Comparison of ENCODE assay signal across 17 cellular contexts in the genomic region with DNA sequence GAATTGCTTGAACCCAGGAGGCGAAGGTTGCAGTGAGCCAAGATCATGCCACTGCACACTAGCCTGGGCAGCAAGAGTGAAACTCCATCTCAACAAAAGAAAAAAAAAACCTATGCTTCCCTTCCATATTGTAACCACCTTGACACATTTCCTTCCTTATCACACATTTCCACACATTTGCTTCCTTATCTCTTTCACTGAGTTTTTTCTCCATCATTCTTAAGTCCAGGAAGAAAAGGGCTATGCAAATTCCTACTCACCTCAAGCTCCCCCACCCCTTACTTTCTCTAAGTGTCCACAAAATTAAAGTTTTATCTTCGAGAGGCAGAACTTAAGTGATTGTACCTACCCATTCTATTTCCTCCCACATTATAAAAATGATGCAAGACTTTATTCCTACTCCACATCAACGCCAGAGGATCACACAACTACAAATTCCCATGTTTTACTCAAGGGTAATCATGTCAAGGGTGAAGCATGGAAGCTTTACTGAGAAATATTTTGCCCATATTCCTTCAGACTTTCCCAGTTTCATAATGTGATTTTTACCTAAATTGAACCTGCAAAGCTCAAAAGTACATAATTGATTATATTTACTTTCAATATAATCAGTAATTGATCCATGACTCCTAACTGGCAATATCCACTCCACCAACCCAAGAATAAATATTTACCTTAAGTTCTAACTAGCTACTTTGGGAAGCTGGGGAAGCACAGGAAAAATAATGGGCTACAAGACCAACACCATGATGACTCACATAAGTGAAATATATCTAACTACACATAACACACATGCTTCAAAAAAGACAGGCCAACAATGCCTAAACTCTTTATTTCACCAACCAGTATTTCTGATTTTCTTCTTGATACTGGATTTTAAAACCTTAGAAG. TPM values are rescaled to one million over a fixed set of nuclear protein-coding genes. Genes with fewer than 3 reads are reported as not detected.
DNase-seq lines count a peak whose midpoint lies in the region; ATAC-seq lines count a peak whose summit lies in the region.
"Had no signal": no experiment of that assay in that cellular context is flagged by ENCODE, and none has a peak within 500 bp of the region (broad histone marks: within the 10 kb centered on the region; RNA-seq: fewer than 3 reads in every experiment).

No MANE protein-coding gene starts in this region.

- H3K4me3 Mint-ChIP-seq in activated naive CD4-positive, alpha-beta T cell treated with anti-CD3 and anti-CD28 coated beads for 36 hours = no peak overlapping the region
- no peak overlapping the region for H3K4me3 Mint-ChIP-seq in T-helper 17 cell
- no peak overlapping the region for H3K4me3 Mint-ChIP-seq in effector memory CD8-positive, alpha-beta T cell

- CTCF ChIA-PET in activated naive CD4-positive, alpha-beta T cell treated with anti-CD3 and anti-CD28 coated beads for 36 hours (lab: Charles Lee) = interaction anchor here (0.7 to 2.4 kb wide), 5 partner anchors 8 to 216 kb away, joined by 3 to 8 read pairs (median 4); no protein-coding TSS in a partner anchor

- no peak for DNase-seq in activated naive CD4-positive, alpha-beta T cell treated with anti-CD3 and anti-CD28 coated beads for 36 hours
- DNase-seq in activated naive CD4-positive, alpha-beta T cell (lab: John Stamatoyannopoulos, UW) = no peak
- no peak for DNase-seq in T-helper 17 cell
- no peak for DNase-seq in effector memory CD8-positive, alpha-beta T cell
- no peak for DNase-seq in ACHN
- DNase-seq in NCI-H69 (lab: John Stamatoyannopoulos, UW) = no peak
- DNase-seq: DND-41, GDM1, GM23248, MM.1S, NCI-H1105, NCI-H1694 treated with DMSO at 0.1 percent for 48 hours, NCI-H748 treated with DMSO at 0.1 percent for 48 hours, PC-9 had no signal

- no peaks in the 10 kb centered on the region for H3K27me3 ChIP-seq in subcutaneous abdominal adipose tissue (ENCODE audit: control insufficient read depth in 5 of 5, insufficient read depth in 4 of 5, low read length in 5 of 5)

- peaks cover 36 to 74% (median 63%) of the 10 kb centered on the region in 5 donors for H3K36me3 ChIP-seq in subcutaneous abdominal adipose tissue (ENCODE audit: control insufficient read depth in 5 of 5, insufficient read depth in 5 of 5, low read length in 5 of 5)

- H3K36me3 Mint-ChIP-seq in activated naive CD4-positive, alpha-beta T cell treated with anti-CD3 and anti-CD28 coated beads for 36 hours (ENCODE audit: low read depth) = peaks cover 30% of the 10 kb centered on the region
- H3K36me3 Mint-ChIP-seq in T-helper 17 cell (ENCODE audit: low read depth) = peaks cover 9% of the 10 kb centered on the region
- H3K36me3 Mint-ChIP-seq in effector memory CD8-positive, alpha-beta T cell (ENCODE audit: insufficient read depth) = peaks cover 46% of the 10 kb centered on the region

- peak overlapping the region; percentile 54 for H3K27ac Mint-ChIP-seq in activated naive CD4-positive, alpha-beta T cell treated with anti-CD3 and anti-CD28 coated beads for 36 hours
- peak overlapping the region; percentile 81 for H3K27ac Mint-ChIP-seq in T-helper 17 cell
- H3K27ac Mint-ChIP-seq in effector memory CD8-positive, alpha-beta T cell = peak overlapping the region; percentile 4

- H3K4me3 ChIP-seq in subcutaneous abdominal adipose tissue (ENCODE audit: low read depth in 1 of 5, low read length in 5 of 5) = no peak overlapping the region
- H3K4me3 ChIP-seq: GM23248, PC-9 had no signal

- intact Hi-C loops in activated naive CD4-positive, alpha-beta T cell treated with anti-CD3 and anti-CD28 coated beads for 36 hours (cut with micrococcal nuclease) = loop anchor here (10.0 kb wide), 1 partner anchor 765 kb away; a partner anchor contains a TSS

- H3K27me3 Mint-ChIP-seq in activated naive CD4-positive, alpha-beta T cell treated with anti-CD3 and anti-CD28 coated beads for 36 hours (ENCODE audit: low read depth) = no peaks in the 10 kb centered on the region
- H3K27me3 Mint-ChIP-seq in T-helper 17 cell = no peaks in the 10 kb centered on the region
- H3K27me3 Mint-ChIP-seq in effector memory CD8-positive, alpha-beta T cell = no peaks in the 10 kb centered on the region

- H3K9me3 Mint-ChIP-seq in activated naive CD4-positive, alpha-beta T cell treated with anti-CD3 and anti-CD28 coated beads for 36 hours = no peaks in the 10 kb centered on the region
- H3K9me3 Mint-ChIP-seq in effector memory CD8-positive, alpha-beta T cell = no peaks in the 10 kb centered on the region

- H3K9me3 ChIP-seq in T-helper 17 cell (ENCODE audit: control insufficient read depth, low read length, poor library complexity, severe bottlenecking) = no peaks in the 10 kb centered on the region
- H3K9me3 ChIP-seq in subcutaneous abdominal adipose tissue (ENCODE audit: control insufficient read depth in 5 of 5, low read length in 5 of 5) = no peaks in the 10 kb centered on the region

- ATAC-seq in T-helper 17 cell = no peak
- no peak for ATAC-seq in effector memory CD8-positive, alpha-beta T cell (replicated peaks)
- ATAC-seq in HG03039 (IDR thresholded peaks at IDR 0.05; ENCODE audit: unreplicated experiment) = no peak
- ATAC-seq: HCT116 had no signal

- in situ Hi-C loops in ACHN (cut with HindIII; ENCODE audit: low pct_ligation_motif_present, low pct_unique_long_range_greater_than_20kb, low sequenced_read_pairs) = no loop called here

- H3K4me1 Mint-ChIP-seq in activated naive CD4-positive, alpha-beta T cell treated with anti-CD3 and anti-CD28 coated beads for 36 hours (ENCODE audit: low read depth) = peaks cover 23% of the 10 kb centered on the region
- H3K4me1 Mint-ChIP-seq in T-helper 17 cell = peaks cover 14% of the 10 kb centered on the region
- H3K4me1 Mint-ChIP-seq in effector memory CD8-positive, alpha-beta T cell (ENCODE audit: low read depth in 2 of 2) = peaks cover 0 to 1% of the 10 kb centered on the region in 2 donors

- peak overlapping the region; percentile 26 for H3K27ac ChIP-seq in subcutaneous abdominal adipose tissue (ENCODE audit: low read depth, low read length)
- H3K27ac ChIP-seq: GM23248, PC-9 had no signal

- H3K9ac ChIP-seq in subcutaneous abdominal adipose tissue (ENCODE audit: low read length in 5 of 5) = no peak overlapping the region
- H3K9ac ChIP-seq: GM23248 had no signal

- H3K4me1 ChIP-seq in subcutaneous abdominal adipose tissue (ENCODE audit: control insufficient read depth in 5 of 5, insufficient read depth in 5 of 5, low read length in 5 of 5) = no peaks in the 10 kb centered on the region

RNA-seq across cellular contexts. Expression of a gene that starts 9.3 kb away (rescaled TPM):
- 10 to 100 TPM; 43.1 to 48.8 TPM for total RNA-seq in activated naive CD4-positive, alpha-beta T cell treated with anti-CD3 and anti-CD28 coated beads for 36 hours
- 10 to 100 TPM; 17.6 to 19.5 TPM for total RNA-seq in T-helper 17 cell

RNA-seq across cellular contexts. Expression of a gene that starts 9.6 kb away (rescaled TPM):
- 100 to 1,000 TPM; 324 to 331 TPM for total RNA-seq in activated naive CD4-positive, alpha-beta T cell treated with anti-CD3 and anti-CD28 coated beads for 36 hours
- total RNA-seq in T-helper 17 cell = 100 to 1,000 TPM in 1 of 2 donors, 10 to 100 TPM in 1; 86.1 to 101 TPM

RNA-seq across cellular contexts. Expression of a gene that starts 12.2 kb away (rescaled TPM):
- 1 to 10 TPM; 1.7 to 2.0 TPM for total RNA-seq in activated naive CD4-positive, alpha-beta T cell treated with anti-CD3 and anti-CD28 coated beads for 36 hours
- total RNA-seq in T-helper 17 cell = 1 to 10 TPM; 7.5 to 10.0 TPM

RNA-seq across cellular contexts. Expression of a gene that starts 34.1 kb away (rescaled TPM):
- total RNA-seq in activated naive CD4-positive, alpha-beta T cell treated with anti-CD3 and anti-CD28 coated beads for 36 hours = 1 to 10 TPM; 6.4 to 8.2 TPM
- 10 to 100 TPM; 31.3 to 50.8 TPM for total RNA-seq in T-helper 17 cell
- total RNA-seq: GM23248 had no signal

Comparison
In these comparisons a context has a peak if more than half of its experiments do, and no peak if none do; other contexts are left out.
1. H3K27ac Mint-ChIP-seq: peak in every context shown above with its lines; median percentile 81 in T-helper 17 cell; 54 in activated naive CD4-positive, alpha-beta T cell treated with anti-CD3 and anti-CD28 coated beads for 36 hours; 4 in effector memory CD8-positive, alpha-beta T cell.